Comparison of ENCODE assay signal across 8 cellular contexts in genomic region chr3:15205934-15206661, GRCh38. TPM values are rescaled to one million over a fixed set of nuclear protein-coding genes. Genes with fewer than 3 reads are reported as not detected.
DNase-seq lines count a peak whose midpoint lies in the region; ATAC-seq and TF ChIP-seq lines count a peak whose summit lies in the region.

Gene CAPN7 (plus strand): TSS chr3:15206246. CDS start chr3:15206496, 250 bp downstream.

- H3K27ac ChIP-seq in left lung, result peak within 1 kb of the TSS; percentile 92 to 96

- no peaks in the 10 kb centered on the region for H3K27me3 ChIP-seq in left lung

- no peaks in the 10 kb centered on the region for H3K9me3 ChIP-seq in left lung

- peak; percentile 89 for ATAC-seq in HG03175 (IDR thresholded peaks at IDR 0.05; ENCODE audit: unreplicated experiment)
- peak; percentile 96 for ATAC-seq in left lung

- peak; percentile 87 for DNase-seq in activated CD4-positive, CD25-positive, alpha-beta regulatory T cell treated with anti-CD3 and anti-CD28 coated beads, Interleukin-2, amount 50 U/mL, for 16 hours (ENCODE audit: low read depth, low spot score)
- DNase-seq in activated CD4-positive, CD25-positive, alpha-beta regulatory T cell (lab: John Stamatoyannopoulos, UW), result no peak
- peak; percentile 92 for DNase-seq in T-helper 9 cell
- DNase-seq in cerebellum (ENCODE audit: low spot score), result peak; percentile 97
- DNase-seq in left lung, result peak; percentile 95 to 99
- peak; percentile 92 for DNase-seq in stimulated activated CD4-positive, alpha-beta T cell treated with anti-CD3 and anti-CD28 coated beads, Interleukin-4, amount 100 ng/mL, for 24 hours
- no peak for DNase-seq in NCI-H1092 (lab: John Stamatoyannopoulos, UW)

- TF ChIP-seq CTCF in left lung (IDR thresholded peaks at IDR 0.05), result peak; percentile 15 to 44

- H3K36me3 ChIP-seq in left lung, result peaks cover 0 to 4% of the 10 kb centered on the region in 2 donors

- intact Hi-C loops in left lung (cut with DNase I), result no loop called here

- H3K4me3 ChIP-seq in left lung, result peak within 1 kb of the TSS; percentile 75 to 94

- H3K4me1 ChIP-seq in left lung, result peaks cover 13 to 38% of the 10 kb centered on the region in 2 donors

RNA-seq across cellular contexts. Expression of gene CAPN7, which starts in this region (rescaled TPM):
- total RNA-seq in cerebellum, result 59.7 TPM
- total RNA-seq in left lung, result 10 to 100 TPM; 38.0 to 41.4 TPM

Comparison
In these comparisons a context has a peak if more than half of its experiments do, and no peak if none do; other contexts are left out.
1. DNase-seq: peak in activated CD4-positive, CD25-positive, alpha-beta regulatory T cell treated with anti-CD3 and anti-CD28 coated beads, Interleukin-2, amount 50 U/mL, for 16 hours (single experiment), T-helper 9 cell (single experiment), cerebellum (single experiment), left lung (2 of 2) and stimulated activated CD4-positive, alpha-beta T cell treated with anti-CD3 and anti-CD28 coated beads, Interleukin-4, amount 100 ng/mL, for 24 hours (single experiment); none in activated CD4-positive, CD25-positive, alpha-beta regulatory T cell (0 of 4) and NCI-H1092 (single experiment).